28 cellular contexts compared by ENCODE assay signal in genomic region chr11:116394022-116394421, GRCh38.
"Had no signal": no experiment of that assay in that cellular context is flagged by ENCODE, and none has a peak within 500 bp of the region (broad histone marks: within the 10 kb centered on the region; RNA-seq: fewer than 3 reads in every experiment).

No MANE protein-coding gene starts in this region.

- FAIRE-seq: islet of Langerhans had no signal

- ATAC-seq: left cardiac atrium; natural killer cell; sciatic nerve; stimulated activated naive B cell treated with anti-CD40 and anti-IgM and Interleukin-4, amounts not matched to agents 10 μg/mL and 1 μg/mL and 100 μg/mL, for 72 hours; stimulated activated naive CD8-positive, alpha-beta T cell treated with anti-CD3 and anti-CD28 coated beads, Interleukin-15, Interleukin-2, amounts not matched to agents 100 U/mL and 50 U/mL, for 24 hours had no signal

- H3K36me3 Mint-ChIP-seq: immature natural killer cell; mesothelial cell of epicardium; naive B cell; natural killer cell; stimulated activated naive B cell treated with anti-CD40 and anti-IgM and Interleukin-4, amounts not matched to agents 10 μg/mL and 1 μg/mL and 100 μg/mL, for 72 hours had no signal

- H3K4me3 ChIP-seq: left ventricle myocardium inferior, lung, ovary, right atrium auricular region, skin epidermis, stomach, testis, thyroid gland, transverse colon, upper lobe of left lung, vagina had no signal

- H3K36me3 ChIP-seq: left ventricle myocardium inferior, ovary, right atrium auricular region, stomach, thyroid gland, transverse colon, upper lobe of left lung, vagina had no signal

- H3K4me1 ChIP-seq: left ventricle myocardium inferior, right atrium auricular region, testis, thyroid gland, upper lobe of left lung, vagina had no signal

- H3K9me3 ChIP-seq: ovary, testis, thyroid gland, transverse colon, vagina had no signal

- H3K4me1 Mint-ChIP-seq: immature natural killer cell; mesothelial cell of epicardium; naive B cell; natural killer cell; stimulated activated naive B cell treated with anti-CD40 and anti-IgM and Interleukin-4, amounts not matched to agents 10 μg/mL and 1 μg/mL and 100 μg/mL, for 72 hours had no signal

- DNase-seq: hypothalamus; immature natural killer cell; left cardiac atrium; left ventricle myocardium inferior; mesendoderm; naive B cell; natural killer cell; nephron progenitor cell; ovary; stimulated activated CD4-positive, alpha-beta T cell treated with anti-CD3 and anti-CD28 coated beads, Interleukin-12 subunit alpha, Interleukin-12 subunit beta, amount 100 ng/mL, for 4 hours; stimulated activated CD4-positive, alpha-beta T cell treated with anti-CD3 and anti-CD28 coated beads, Interleukin-15, amount 100 ng/mL, for 24 hours; stimulated activated CD4-positive, alpha-beta T cell treated with anti-CD3 and anti-CD28 coated beads, Interleukin-2, amount 100 ng/mL, for 24 hours; stimulated activated CD4-positive, alpha-beta T cell treated with anti-CD3 and anti-CD28 coated beads, Interleukin-4, amount 100 ng/mL, for 1 hour; stimulated activated naive B cell treated with anti-CD40 and anti-IgM and Interleukin-4, amounts not matched to agents 10 μg/mL and 1 μg/mL and 100 μg/mL, for 72 hours; stimulated activated naive CD8-positive, alpha-beta T cell treated with anti-CD3 and anti-CD28 coated beads, Interleukin-15, Interleukin-2, amounts not matched to agents 100 U/mL and 50 U/mL, for 24 hours; stomach; testis; thyroid gland; transverse colon; upper lobe of left lung had no signal

- H3K27ac ChIP-seq: left ventricle myocardium inferior, ovary, right atrium auricular region, skin epidermis, stomach, testis, thyroid gland, transverse colon, upper lobe of left lung, vagina had no signal

- H3K4me3 Mint-ChIP-seq: immature natural killer cell; mesothelial cell of epicardium; naive B cell; natural killer cell; nephron progenitor cell; stimulated activated naive B cell treated with anti-CD40 and anti-IgM and Interleukin-4, amounts not matched to agents 10 μg/mL and 1 μg/mL and 100 μg/mL, for 72 hours had no signal

- H3K27me3 ChIP-seq: ovary, right atrium auricular region, testis, thyroid gland, transverse colon, upper lobe of left lung, vagina had no signal

- H3K9me3 Mint-ChIP-seq: immature natural killer cell, natural killer cell had no signal

- H3K27ac Mint-ChIP-seq: immature natural killer cell; mesothelial cell of epicardium; naive B cell; natural killer cell; nephron progenitor cell; progenitor cell of endocrine pancreas; stimulated activated naive B cell treated with anti-CD40 and anti-IgM and Interleukin-4, amounts not matched to agents 10 μg/mL and 1 μg/mL and 100 μg/mL, for 72 hours had no signal
